Comparison of ENCODE assay signal across 10 cellular contexts in genomic region chr22:41672780-41673509, GRCh38. TPM values are rescaled to one million over a fixed set of nuclear protein-coding genes. Genes with fewer than 3 reads are reported as not detected.
DNase-seq lines count a peak whose midpoint lies in the region; ATAC-seq and TF ChIP-seq lines count a peak whose summit lies in the region.
"Had no signal": no experiment of that assay in that cellular context is flagged by ENCODE, and none has a peak within 500 bp of the region (broad histone marks: within the 10 kb centered on the region; RNA-seq: fewer than 3 reads in every experiment).

No MANE protein-coding gene starts in this region.

- peak; percentile 28 for DNase-seq in DMS114 treated with DMSO at 0.1 percent for 48 hours (lab: John Stamatoyannopoulos, UW; ENCODE audit: unreplicated experiment)
- DNase-seq in IMR-90, result no peak
- DNase-seq in cardiac fibroblast (ENCODE audit: low read depth in 2 of 2), result peak in 1 of 2 donors; percentile 14
- DNase-seq in mucosa of descending colon, result no peak
- no peak for DNase-seq in caudate nucleus (lab: John Stamatoyannopoulos, UW)
- no peak for DNase-seq in activated CD4-positive, alpha-beta memory T cell treated with anti-CD3 and anti-CD28 coated beads, Interleukin-2, amount 10 ng/mL, durations not matched to agents 7 days and 5 days
- DNase-seq: hypothalamus had no signal

- peaks cover 20% of the 10 kb centered on the region for H3K9me1 ChIP-seq in IMR-90 (ENCODE audit: insufficient read depth, low read length)

- H2BK15ac ChIP-seq in IMR-90 (ENCODE audit: low read depth, low read length), result no peak overlapping the region

- ATAC-seq in IMR-90 (ENCODE audit: low read depth) (no peak), mucosa of descending colon (peak; percentile 34), HG02884 (IDR thresholded peaks at IDR 0.05; ENCODE audit: unreplicated experiment) (no peak), GM21381 (IDR thresholded peaks at IDR 0.05; ENCODE audit: unreplicated experiment) (no peak)
- ATAC-seq: activated CD4-positive, CD25-positive, alpha-beta regulatory T cell treated with anti-CD3 and anti-CD28 coated beads, Interleukin-2, amount 50 U/mL, for 24 hours had no signal

- H3K36me3 ChIP-seq in IMR-90 (ENCODE audit: control insufficient read depth, insufficient read depth, low read length) (peaks cover 24% of the 10 kb centered on the region), mucosa of descending colon (ENCODE audit: low read depth) (no peaks in the 10 kb centered on the region)

- intact Hi-C loops in IMR-90 (cut with micrococcal nuclease) (no loop called here), mucosa of descending colon (cut with DNase I, micrococcal nuclease) (no loop called here)

- no peak overlapping the region for H4K5ac ChIP-seq in IMR-90 (ENCODE audit: low read depth, low read length)

- H3K36me3 Mint-ChIP-seq in activated CD4-positive, alpha-beta memory T cell treated with anti-CD3 and anti-CD28 coated beads, Interleukin-2, amount 10 ng/mL, durations not matched to agents 7 days and 5 days (ENCODE audit: low read depth), result peaks cover 38% of the 10 kb centered on the region

- no peaks in the 10 kb centered on the region for H3K9me3 Mint-ChIP-seq in activated CD4-positive, alpha-beta memory T cell treated with anti-CD3 and anti-CD28 coated beads, Interleukin-2, amount 10 ng/mL, durations not matched to agents 7 days and 5 days

- H3K4me3 Mint-ChIP-seq in activated CD4-positive, alpha-beta memory T cell treated with anti-CD3 and anti-CD28 coated beads, Interleukin-2, amount 10 ng/mL, durations not matched to agents 7 days and 5 days, result no peak overlapping the region

- H3K27ac ChIP-seq in IMR-90 (ENCODE audit: insufficient read depth, low read length), result no peak overlapping the region
- H3K27ac ChIP-seq in caudate nucleus (ENCODE audit: low read depth, low read length), result no peak overlapping the region

- no peak overlapping the region for H4K91ac ChIP-seq in IMR-90 (ENCODE audit: insufficient read depth, low read depth, low read length)

- no TSS peak for BruUV-seq in IMR-90 (replicated peaks; lab: Mats Ljungman, UMichigan)

- no peak overlapping the region for H3K27ac Mint-ChIP-seq in activated CD4-positive, alpha-beta memory T cell treated with anti-CD3 and anti-CD28 coated beads, Interleukin-2, amount 10 ng/mL, durations not matched to agents 7 days and 5 days

- H3K79me1 ChIP-seq in IMR-90 (ENCODE audit: low read depth in 1 of 2, low read length in 2 of 2), result peaks cover 17 to 68% of the 10 kb centered on the region in 2 experiments

- H3K4me1 ChIP-seq in IMR-90 (ENCODE audit: control insufficient read depth, insufficient read depth, low read length) (peaks cover 11% of the 10 kb centered on the region), mucosa of descending colon (ENCODE audit: low read depth) (no peaks in the 10 kb centered on the region)

- H3K4me3 ChIP-seq in IMR-90 (ENCODE audit: insufficient read depth, low read depth, low read length), result no peak overlapping the region
- no peak overlapping the region for H3K4me3 ChIP-seq in cardiac fibroblast (replicated peaks in 1 of 2; ENCODE audit: low read depth in 2 of 2, low read length in 2 of 2)
- no peak overlapping the region for H3K4me3 ChIP-seq in mucosa of descending colon

- no peak overlapping the region for H2AK9ac ChIP-seq in IMR-90 (replicated peaks; ENCODE audit: low read depth, low read length, poor library complexity)

- H3K56ac ChIP-seq in IMR-90 (ENCODE audit: extremely low read depth, insufficient read depth, low read length), result no peak overlapping the region

- no peak overlapping the region for H3K18ac ChIP-seq in IMR-90 (ENCODE audit: low read depth, low read length)

- no peaks in the 10 kb centered on the region for H3K27me3 Mint-ChIP-seq in activated CD4-positive, alpha-beta memory T cell treated with anti-CD3 and anti-CD28 coated beads, Interleukin-2, amount 10 ng/mL, durations not matched to agents 7 days and 5 days

- no peak overlapping the region for H3K23ac ChIP-seq in IMR-90 (ENCODE audit: low read depth, low read length)

- CTCF ChIA-PET in IMR-90 (lab: Yijun Ruan, JAX), result interaction anchor here (0.8 kb wide), 1 partner anchor 17 kb away, joined by 3 read pairs; no protein-coding TSS in a partner anchor
- CTCF ChIA-PET in activated CD4-positive, alpha-beta memory T cell treated with anti-CD3 and anti-CD28 coated beads, Interleukin-2, amount 10 ng/mL, durations not matched to agents 7 days and 5 days (lab: Charles Lee), result interaction anchor here (1.2 kb wide), 1 partner anchor 24 kb away, joined by 5 read pairs; no protein-coding TSS in a partner anchor

- no peak overlapping the region for H2AFZ ChIP-seq in IMR-90 (replicated peaks; ENCODE audit: low read length, poor library complexity)

- dilution Hi-C loops in IMR-90 (cut with HindIII; ENCODE audit: low sequenced_read_pairs, unreplicated experiment), result no loop called here

- H2AK5ac ChIP-seq in IMR-90 (ENCODE audit: low read depth, low read length), result no peak overlapping the region

- TF ChIP-seq RAD21 in IMR-90 (IDR thresholded peaks at IDR 0.05; ENCODE audit: low read length), result no peak

- H4K8ac ChIP-seq in IMR-90 (ENCODE audit: low read depth in 2 of 2, low read length in 2 of 2), result no peak overlapping the region

- peaks cover 21% of the 10 kb centered on the region for H3K4me1 Mint-ChIP-seq in activated CD4-positive, alpha-beta memory T cell treated with anti-CD3 and anti-CD28 coated beads, Interleukin-2, amount 10 ng/mL, durations not matched to agents 7 days and 5 days

- 100% methylated on average over 1 of the region's 6 CpGs; no CpG with 5 or more reads in 1 of the 2 experiments for WGBS in IMR-90 (ENCODE audit: extremely low coverage in 2 of 2, insufficient read length in 1 of 2), 2 experiments

- no peak overlapping the region for H2BK5ac ChIP-seq in IMR-90 (ENCODE audit: low read depth, low read length, poor library complexity, severe bottlenecking)

- H2BK120ac ChIP-seq in IMR-90 (ENCODE audit: low read depth, low read length), result no peak overlapping the region

- TF ChIP-seq CTCF in IMR-90 (conservative IDR thresholded peaks at IDR 0.05; ENCODE audit: low read depth, low read length) (0 out of 2 replicates have a peak, but pooled peaks have one; percentile 7), cardiac fibroblast (IDR thresholded peaks at IDR 0.05; ENCODE audit: low read depth, low read length) (peak; percentile 18), mucosa of descending colon (IDR thresholded peaks at IDR 0.05) (no peak)

- H3K4me2 ChIP-seq in IMR-90 (ENCODE audit: low read depth, low read length), result no peak overlapping the region

- H3K9ac ChIP-seq in IMR-90 (ENCODE audit: low read depth, low read length), result no peak overlapping the region

- H3K14ac ChIP-seq in IMR-90 (replicated peaks; ENCODE audit: low read depth, low read length), result no peak overlapping the region

- H4K20me1 ChIP-seq in IMR-90 (ENCODE audit: insufficient read depth, low read length), result peaks cover 5% of the 10 kb centered on the region

- no peak overlapping the region for H3K4ac ChIP-seq in IMR-90 (ENCODE audit: low read depth, low read length)

- in situ Hi-C loops in IMR-90 (cut with MboI; ENCODE audit: low sequenced_read_pairs), result no loop called here

- no peak for TF ChIP-seq POLR2A in IMR-90 (IDR thresholded peaks at IDR 0.05; ENCODE audit: low read depth, low read length)

- POLR2A ChIA-PET in IMR-90 (lab: Charles Lee; ENCODE audit: unreplicated experiment), result no interaction called here
- POLR2A ChIA-PET in activated CD4-positive, alpha-beta memory T cell treated with anti-CD3 and anti-CD28 coated beads, Interleukin-2, amount 10 ng/mL, durations not matched to agents 7 days and 5 days (lab: Charles Lee), result interaction anchor here (0.8 to 5.0 kb wide), 2 partner anchors 15 to 48 kb away, joined by 3 to 28 read pairs; partner anchors contain the start of gene SNU13

- H3K27me3 ChIP-seq in IMR-90 (ENCODE audit: control insufficient read depth, insufficient read depth, low read length), result no peaks in the 10 kb centered on the region

- H3K9me3 ChIP-seq in IMR-90 (ENCODE audit: control insufficient read depth, insufficient read depth, low read length) (no peaks in the 10 kb centered on the region), mucosa of descending colon (no peaks in the 10 kb centered on the region)

- H2BK20ac ChIP-seq in IMR-90 (ENCODE audit: low read depth, low read length), result no peak overlapping the region

TF ChIP-seq in IMR-90, 13 proteins besides CTCF, POLR2A, EP300 and RAD21 (continues in another document):
- TF ChIP-seq MXI1 (IDR thresholded peaks at IDR 0.05; ENCODE audit: borderline replicate concordance, low read depth, low read length) (no peak), FOS (IDR thresholded peaks at IDR 0.05; ENCODE audit: low read depth, low read length) (no peak)

RNA-seq across cellular contexts. Expression of gene SNU13, which starts 15.7 kb away (rescaled TPM):
- total RNA-seq in IMR-90 (2012; rRNA removed) (109 and 122 TPM in 2 replicates), mucosa of descending colon (10 to 100 TPM; 92.4 to 98.1 (median 97.9) TPM)
- 185 and 235 TPM in 2 replicates for polyA plus RNA-seq in IMR-90 (2012; rRNA removed)
- polyA plus RNA-seq in IMR-90 (2012; cell fraction: cytosol; rRNA removed), result 164 and 201 TPM in 2 replicates
- polyA plus RNA-seq in IMR-90 (2012; cell fraction: nucleus; rRNA removed; ENCODE audit: low replicate concordance), result 57.5 and 76.0 TPM in 2 replicates
- total RNA-seq in activated CD4-positive, alpha-beta memory T cell treated with anti-CD3 and anti-CD28 coated beads, Interleukin-2, amount 10 ng/mL, durations not matched to agents 7 days and 5 days, result 100 to 1,000 TPM; 166 to 176 TPM

RNA-seq across cellular contexts. Expression of gene MEI1, which starts 26.4 kb away (rescaled TPM):
- total RNA-seq in IMR-90 (2012; rRNA removed), result 0.90 and 1.1 TPM in 2 replicates
- 2.1 and 2.6 TPM in 2 replicates for polyA plus RNA-seq in IMR-90 (2012; rRNA removed)
- 1.8 and 2.2 TPM in 2 replicates for polyA plus RNA-seq in IMR-90 (2012; cell fraction: cytosol; rRNA removed)
- polyA plus RNA-seq in IMR-90 (2012; cell fraction: nucleus; rRNA removed; ENCODE audit: low replicate concordance), result 2.1 and 2.4 TPM in 2 replicates
- 1 to 10 TPM; 1.4 to 6.4 (median 1.8) TPM for total RNA-seq in mucosa of descending colon
- 10 to 100 TPM; 75.5 to 79.1 TPM for total RNA-seq in activated CD4-positive, alpha-beta memory T cell treated with anti-CD3 and anti-CD28 coated beads, Interleukin-2, amount 10 ng/mL, durations not matched to agents 7 days and 5 days

RNA-seq across cellular contexts. Expression of gene XRCC6, which starts 51.9 kb away (rescaled TPM):
- total RNA-seq in IMR-90 (2012; rRNA removed) (392 and 401 TPM in 2 replicates), mucosa of descending colon (100 to 1,000 TPM; 169 to 193 (median 177) TPM)
- polyA plus RNA-seq in IMR-90 (2012; rRNA removed), result 173 and 202 TPM in 2 replicates
- polyA plus RNA-seq in IMR-90 (2012; cell fraction: cytosol; rRNA removed), result 58.5 and 142 TPM in 2 replicates
- 19.7 and 77.2 TPM in 2 replicates for polyA plus RNA-seq in IMR-90 (2012; cell fraction: nucleus; rRNA removed; ENCODE audit: low replicate concordance)
- 100 to 1,000 TPM; 244 to 251 TPM for total RNA-seq in activated CD4-positive, alpha-beta memory T cell treated with anti-CD3 and anti-CD28 coated beads, Interleukin-2, amount 10 ng/mL, durations not matched to agents 7 days and 5 days

RNA-seq across cellular contexts. Expression of gene DESI1, which starts 52.1 kb away (rescaled TPM):
- total RNA-seq in IMR-90 (2012; rRNA removed), result 14.4 and 14.5 TPM in 2 replicates
- polyA plus RNA-seq in IMR-90 (2012; rRNA removed), result 23.6 and 24.9 TPM in 2 replicates
- polyA plus RNA-seq in IMR-90 (2012; cell fraction: cytosol; rRNA removed), result 10.3 and 13.7 TPM in 2 replicates
- 31.5 and 46.9 TPM in 2 replicates for polyA plus RNA-seq in IMR-90 (2012; cell fraction: nucleus; rRNA removed; ENCODE audit: low replicate concordance)
- 10 to 100 TPM; 23.4 to 28.7 (median 26.3) TPM for total RNA-seq in mucosa of descending colon
- total RNA-seq in activated CD4-positive, alpha-beta memory T cell treated with anti-CD3 and anti-CD28 coated beads, Interleukin-2, amount 10 ng/mL, durations not matched to agents 7 days and 5 days, result 10 to 100 TPM; 49.3 to 53.6 TPM

Comparison
In these comparisons a context has a peak if more than half of its experiments do, and no peak if none do; other contexts are left out.
1. RNA of gene MEI1, which starts 26.4 kb away (total RNA-seq): 75.5 to 79.1 TPM in activated CD4-positive, alpha-beta memory T cell treated with anti-CD3 and anti-CD28 coated beads, Interleukin-2, amount 10 ng/mL, durations not matched to agents 7 days and 5 days; 1.4 to 6.4 TPM in mucosa of descending colon and 0.90 to 1.1 TPM in IMR-90; every median in the first group is over 10 times any median in the second.